ENCODE assay signal across 8 cellular contexts in the genomic region with DNA sequence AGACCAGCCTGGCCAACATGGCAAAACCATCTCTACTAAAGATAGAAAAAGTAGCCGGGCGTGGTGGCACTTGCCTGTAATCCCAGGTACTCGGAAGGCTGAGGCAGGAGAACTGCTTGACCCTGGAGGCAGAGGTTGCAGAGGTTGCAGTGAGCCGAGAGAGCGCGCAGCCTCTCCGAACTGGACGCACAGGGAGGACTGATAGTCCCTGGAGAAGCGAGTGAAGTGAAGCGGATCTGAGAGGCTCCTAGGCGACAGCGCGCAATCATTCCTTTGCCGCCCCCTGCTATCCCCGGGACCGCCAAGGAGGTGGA. TPM values are rescaled to one million over a fixed set of nuclear protein-coding genes. Genes with fewer than 3 reads are reported as not detected.
DNase-seq lines count a peak whose midpoint lies in the region; ATAC-seq and TF ChIP-seq lines count a peak whose summit lies in the region.

No MANE protein-coding gene starts in this region.

- H3K27ac ChIP-seq in KOPT-K1 (ENCODE audit: low read depth, low read length, poor library complexity, severe bottlenecking) = peak overlapping the region; percentile 93
- H3K27ac ChIP-seq in effector memory CD4-positive, alpha-beta T cell (ENCODE audit: insufficient read depth, low read length, poor library complexity, severe bottlenecking) = peak overlapping the region; percentile 94

- H3K9me3 ChIP-seq in KOPT-K1 (ENCODE audit: insufficient read depth, low read length, poor library complexity, severe bottlenecking) = no peaks in the 10 kb centered on the region
- H3K9me3 ChIP-seq in effector memory CD4-positive, alpha-beta T cell (ENCODE audit: control insufficient read depth, low read length) = no peaks in the 10 kb centered on the region

- peaks cover 8% of the 10 kb centered on the region for H3K4me1 ChIP-seq in effector memory CD4-positive, alpha-beta T cell (ENCODE audit: control insufficient read depth, insufficient read depth, low read length, poor library complexity, severe bottlenecking)

- H3K4me3 Mint-ChIP-seq in CD14-positive monocyte (peak overlapping the region; percentile 99 to 100), nephron (peak overlapping the region; percentile 97 to 99 (median 98))

- TF ChIP-seq CTCF in CD14-positive monocyte (IDR thresholded peaks at IDR 0.05) (no peak), nephron (IDR thresholded peaks at IDR 0.05; ENCODE audit: unreplicated experiment in 3 of 3) (no peak)

- peak overlapping the region; percentile 87 for H3K4me3 ChIP-seq in effector memory CD4-positive, alpha-beta T cell (ENCODE audit: insufficient read depth, low read depth, low read length, poor library complexity, severe bottlenecking)

- no peaks in the 10 kb centered on the region for H3K27me3 ChIP-seq in effector memory CD4-positive, alpha-beta T cell (replicated peaks; ENCODE audit: control insufficient read depth, insufficient read depth, low read length, poor library complexity, severe bottlenecking)

- ATAC-seq in HG02610 (IDR thresholded peaks at IDR 0.05; ENCODE audit: unreplicated experiment) (no peak), GM18520 (IDR thresholded peaks at IDR 0.05; ENCODE audit: unreplicated experiment) (no peak), GM19463 (IDR thresholded peaks at IDR 0.05; ENCODE audit: unreplicated experiment) (no peak), HG02642 (IDR thresholded peaks at IDR 0.05; ENCODE audit: poor library complexity, unreplicated experiment) (no peak)

- H3K27me3 Mint-ChIP-seq in CD14-positive monocyte (ENCODE audit: low read depth in 3 of 3) (no peaks in the 10 kb centered on the region), nephron (ENCODE audit: low read depth) (no peaks in the 10 kb centered on the region)

- H3K27ac Mint-ChIP-seq in CD14-positive monocyte = peak overlapping the region; percentile 99 to 100 (median 100)
- H3K27ac Mint-ChIP-seq in nephron = peak overlapping the region; percentile 100

- DNase-seq in CD14-positive monocyte (ENCODE audit: low spot score) = no peak
- no peak for DNase-seq in effector memory CD4-positive, alpha-beta T cell

- H3K36me3 ChIP-seq in KOPT-K1 (ENCODE audit: insufficient read depth, low read length) = peaks cover 30% of the 10 kb centered on the region
- H3K36me3 ChIP-seq in effector memory CD4-positive, alpha-beta T cell (ENCODE audit: control insufficient read depth, insufficient read depth, low read length) = peaks cover 20% of the 10 kb centered on the region

- intact Hi-C loops in CD14-positive monocyte (cut with micrococcal nuclease) = loop anchor here (1.0 to 5.0 kb wide), 5 partner anchors 33 to 170 kb away; partner anchors contain the start of genes ZNF121 (in 1 of the 2), ZNF562 (in 1 of the 2) and ZNF846 (in 1 of the 2)

- H3K4me1 Mint-ChIP-seq in CD14-positive monocyte (peaks cover 21% of the 10 kb centered on the region), nephron (peaks cover 22% of the 10 kb centered on the region)

- H3K9me3 Mint-ChIP-seq in CD14-positive monocyte = peaks cover 0 to 10% (median 3%) of the 10 kb centered on the region in 7 donors
- H3K9me3 Mint-ChIP-seq in nephron = peaks cover 6% of the 10 kb centered on the region

- H3K36me3 Mint-ChIP-seq in CD14-positive monocyte (peaks cover 31 to 33% of the 10 kb centered on the region in 2 donors), nephron (ENCODE audit: low read depth) (peaks cover 43% of the 10 kb centered on the region)

RNA-seq across cellular contexts. Expression of gene ZNF561, which starts 0.2 kb away (rescaled TPM):
- polyA plus RNA-seq in CD14-positive monocyte = 10 to 100 TPM; 11.0 to 14.3 TPM

RNA-seq across cellular contexts. Expression of gene ZNF121, which starts 36.5 kb away (rescaled TPM):
- polyA plus RNA-seq in CD14-positive monocyte = 1 to 10 TPM; 1.5 to 3.8 TPM

RNA-seq across cellular contexts. Expression of gene ZNF562, which starts 54.1 kb away (rescaled TPM):
- 1 to 10 TPM; 3.3 to 5.1 TPM for polyA plus RNA-seq in CD14-positive monocyte
